In genomic region chr2:118031566-118031965, GRCh38 we compare ENCODE assay signal across 18 cellular contexts. TPM values are rescaled to one million over a fixed set of nuclear protein-coding genes. Genes with fewer than 3 reads are reported as not detected.
DNase-seq lines count a peak whose midpoint lies in the region; ATAC-seq, FAIRE-seq and TF ChIP-seq lines count a peak whose summit lies in the region.
"Had no signal": no experiment of that assay in that cellular context is flagged by ENCODE, and none has a peak within 500 bp of the region (broad histone marks: within the 10 kb centered on the region; RNA-seq: fewer than 3 reads in every experiment).

No MANE protein-coding gene starts in this region.

- CTCF ChIA-PET in GM12878 (lab: Yijun Ruan, JAX) = interaction anchor here (1.4 to 8.0 kb wide), 9 partner anchors 8 to 824 kb away, joined by 4 to 143 read pairs (median 10); partner anchors contain the start of gene DDX18

- no peaks in the 10 kb centered on the region for H4K20me1 ChIP-seq in GM12878 (ENCODE audit: control insufficient read depth, insufficient read depth)

- H3K36me3 ChIP-seq in GM12878 (ENCODE audit: control insufficient read depth in 2 of 2, insufficient read depth in 2 of 2, low read length in 1 of 2) (no peaks in the 10 kb centered on the region), left lung (no peaks in the 10 kb centered on the region), WERI-Rb-1 (no peaks in the 10 kb centered on the region), heart left ventricle (no peaks in the 10 kb centered on the region)
- H3K36me3 ChIP-seq: BE2C had no signal

- H3K27me3 ChIP-seq in GM12878 (replicated peaks in 1 of 2; ENCODE audit: control insufficient read depth in 2 of 2, insufficient read depth in 2 of 2, low read length in 1 of 2) (no peaks in the 10 kb centered on the region), left lung (peaks cover 0 to 29% of the 10 kb centered on the region in 2 donors), WERI-Rb-1 (ENCODE audit: insufficient read depth, low read depth, severe bottlenecking) (peaks cover 81% of the 10 kb centered on the region), heart left ventricle (peaks cover 0 to 33% (median 8%) of the 10 kb centered on the region in 9 donors)
- H3K27me3 ChIP-seq: BE2C had no signal

- no TSS peak for BruUV-seq in GM12878 (replicated peaks; lab: Mats Ljungman, UMichigan)

- H3K9ac ChIP-seq in GM12878 (ENCODE audit: control insufficient read depth, insufficient read depth, low read length) = no peak overlapping the region

- H3K27ac ChIP-seq in GM12878 (ENCODE audit: control insufficient read depth, insufficient read depth) (no peak overlapping the region), left lung (no peak overlapping the region), WERI-Rb-1 (no peak overlapping the region), heart left ventricle (no peak overlapping the region)

- H2AFZ ChIP-seq in GM12878 (ENCODE audit: control insufficient read depth, low read depth, low read length) = no peak overlapping the region

- no peak for TF ChIP-seq RAD21 in GM12878 (IDR thresholded peaks at IDR 0.05; ENCODE audit: insufficient read depth, low read depth, low read length)

- H3K4me3 ChIP-seq in GM12878 (no peak overlapping the region), left lung (no peak overlapping the region), WERI-Rb-1 (ENCODE audit: low read depth, low read length) (no peak overlapping the region), heart left ventricle (no peak overlapping the region)

- no peak for TF ChIP-seq EP300 in GM12878 (IDR thresholded peaks at IDR 0.05; ENCODE audit: borderline replicate concordance in 1 of 2, control insufficient read depth in 1 of 2, low read depth in 2 of 2, low read length in 2 of 2)

- no peaks in the 10 kb centered on the region for H3K4me1 ChIP-seq in GM12878 (ENCODE audit: control insufficient read depth, insufficient read depth, low read length)
- no peaks in the 10 kb centered on the region for H3K4me1 ChIP-seq in left lung
- H3K4me1 ChIP-seq in heart left ventricle = no peaks in the 10 kb centered on the region
- H3K4me1 ChIP-seq: BE2C had no signal

- H3K9me3 ChIP-seq in GM12878 (replicated peaks; ENCODE audit: control insufficient read depth, insufficient read depth, low read length) (peaks cover 2% of the 10 kb centered on the region; the same call in 1 of the 3 replicates), left lung (peaks cover 0 to 3% of the 10 kb centered on the region in 2 donors), WERI-Rb-1 (ENCODE audit: severe bottlenecking) (no peaks in the 10 kb centered on the region), heart left ventricle (peaks cover 0 to 13% (median 0%) of the 10 kb centered on the region in 12 donors)
- H3K9me3 ChIP-seq: BE2C had no signal

- no peak for FAIRE-seq in GM12878 (lab: Jason Lieb, UNC)
- FAIRE-seq: A204.1, H1 had no signal

- no peak overlapping the region for H3K4me2 ChIP-seq in GM12878 (ENCODE audit: control insufficient read depth, insufficient read depth)

- TF ChIP-seq POLR2A in GM12878 (IDR thresholded peaks at IDR 0.05; ENCODE audit: low read depth, low read length) = no peak
- TF ChIP-seq POLR2A in heart left ventricle (IDR thresholded peaks at IDR 0.05) = no peak

- peak; percentile 41 for DNase-seq in MV-4-11 (lab: John Stamatoyannopoulos, UW)
- no peak for DNase-seq in GM12878 (ENCODE audit: low read depth, low spot score)
- DNase-seq in left lung = no peak
- DNase-seq in WERI-Rb-1 = no peak
- DNase-seq in HCEC 1CT = no peak
- no peak for DNase-seq in heart left ventricle
- DNase-seq: ACHN; BE2C; CD4-positive, CD25-positive, alpha-beta regulatory T cell; CD8-positive, alpha-beta memory T cell; COR-L47; DMS 273 treated with DMSO at 0.1 percent for 48 hours; DMS53; DND-41; EL had no signal

- ATAC-seq in GM18868 (IDR thresholded peaks at IDR 0.05; ENCODE audit: unreplicated experiment) = peak; percentile 55
- no peak for ATAC-seq in GM12878
- ATAC-seq in left lung = no peak
- no peak for ATAC-seq in heart left ventricle

- TF ChIP-seq CTCF in GM12878 (IDR thresholded peaks at IDR 0.05 in 2 of 3, conservative IDR thresholded peaks at IDR 0.05 in 1 of 3; ENCODE audit: control insufficient read depth in 2 of 3, extremely low read depth in 1 of 3, insufficient read depth in 1 of 3, low read depth in 3 of 3, low read length in 3 of 3) (no peak), left lung (IDR thresholded peaks at IDR 0.05) (no peak), WERI-Rb-1 (IDR thresholded peaks at IDR 0.05; ENCODE audit: low read depth, low read length) (no peak), heart left ventricle (IDR thresholded peaks at IDR 0.05) (no peak)

- POLR2A ChIA-PET in GM12878 (lab: Charles Lee) = no interaction called here

- in situ Hi-C loops in GM12878 (cut with MboI) = loop anchor here (25.0 kb wide), 1 partner anchor 831 kb away; no protein-coding TSS in a partner anchor

- RAD21 ChIA-PET in GM12878 (lab: Charles Lee; ENCODE audit: unreplicated experiment) = no interaction called here

- SMC1A ChIA-PET in GM12878 (lab: Charles Lee; ENCODE audit: uncharacterized antibody, unreplicated experiment) = interaction anchor here (1.7 to 5.8 kb wide), 3 partner anchors 15 to 29 kb away, joined by 4 to 64 read pairs (median 39); no protein-coding TSS in a partner anchor

- H3K79me2 ChIP-seq in GM12878 (ENCODE audit: control insufficient read depth, insufficient read depth, low read length) = no peaks in the 10 kb centered on the region

- intact Hi-C loops in GM12878 (cut with micrococcal nuclease; ENCODE audit: unreplicated experiment) (loop anchor here (5.0 kb wide), 1 partner anchor 836 kb away; no protein-coding TSS in a partner anchor), left lung (cut with DNase I) (no loop called here), heart left ventricle (cut with DNase I) (loop anchor here in 2 of 10 donors (5.0 kb wide), 2 partner anchors 831 to 836 kb away; no protein-coding TSS in a partner anchor)

TF ChIP-seq in GM12878, 131 proteins besides CTCF, POLR2A, EP300 and RAD21 (continues in another document):
- TF ChIP-seq SPI1 (IDR thresholded peaks at IDR 0.05; ENCODE audit: borderline replicate concordance, insufficient read depth, low read depth, low read length) = peak; percentile 45; the same call in 1 of the 2 replicates

RNA-seq across cellular contexts. Expression of gene CCDC93, which starts 17.7 kb away (rescaled TPM):
- total RNA-seq in GM12878 (2013; cell fraction: nucleolus; rRNA removed) = 95.8 and 133 TPM in 2 replicates
- 13.8 and 18.1 TPM in 2 replicates for total RNA-seq in GM12878 (2014; rRNA removed)
- 16.3 and 17.4 TPM in 2 replicates for total RNA-seq in GM12878 (2014; rRNA removed; fragmentation: Illumina TruSeq; extraction: Trizol)
- 15.8 and 17.1 TPM in 2 replicates for total RNA-seq in GM12878 (2021)
- polyA plus RNA-seq in GM12878 (2011; ENCODE audit: low read depth) = 8.9 TPM
- 27.2 and 27.6 TPM in 2 replicates for polyA plus RNA-seq in GM12878 (2011; rRNA removed)
- 12.7 and 15.6 TPM in 2 replicates for polyA plus RNA-seq in GM12878 (2011; cell fraction: cytosol; rRNA removed)
- polyA plus RNA-seq in GM12878 (2011; cell fraction: nucleus; rRNA removed) = 105 and 122 TPM in 2 replicates
- 9.5 and 12.9 TPM in 2 replicates for polyA plus RNA-seq in GM12878 (2012)
- polyA plus RNA-seq in GM12878 (2014; fragmentation: Illumina TruSeq; extraction: Trizol) = 14.3 and 20.7 TPM in 2 replicates
- 1 to 10 TPM; 3.6 to 4.0 TPM for polyA plus RNA-seq in GM12878 (2014; fragmentation: Nextera tagmentation; extraction: Ambion mirVana)
- 12.2 and 14.4 TPM in 2 replicates for polyA plus RNA-seq in GM12878 (2014; rRNA removed)
- polyA plus RNA-seq in GM12878 (2016; fragmentation: Nextera tagmentation; extraction: Ambion mirVana) = 10 to 100 TPM; 11.3 to 13.1 TPM
- 22.3 and 25.7 TPM in 2 replicates for polyA minus RNA-seq in GM12878 (2011; rRNA and poly(A)+ RNA removed)
- 4.5 and 5.3 TPM in 2 replicates for polyA minus RNA-seq in GM12878 (2011; cell fraction: cytosol; rRNA and poly(A)+ RNA removed)
- 56.3 and 72.3 TPM in 2 replicates for polyA minus RNA-seq in GM12878 (2011; cell fraction: nucleus; rRNA and poly(A)+ RNA removed)
- total RNA-seq in left lung = 10 to 100 TPM; 30.2 to 49.0 TPM
- total RNA-seq in heart left ventricle = 10 to 100 TPM; 15.6 to 47.6 (median 32.3) TPM
- polyA plus RNA-seq in heart left ventricle = 10 to 100 TPM; 11.0 to 17.6 TPM

RNA-seq across cellular contexts. Expression of gene INSIG2, which starts 56.7 kb away (rescaled TPM):
- total RNA-seq in GM12878 (2013; cell fraction: nucleolus; rRNA removed) = 103 and 109 TPM in 2 replicates
- total RNA-seq in GM12878 (2014; rRNA removed) (4.9 and 6.4 TPM in 2 replicates), GM12878 (2014; rRNA removed; fragmentation: Illumina TruSeq; extraction: Trizol) (4.9 and 5.4 TPM in 2 replicates), GM12878 (2021) (9.3 and 9.7 TPM in 2 replicates), left lung (10 to 100 TPM; 31.5 to 35.4 TPM), heart left ventricle (10 to 100 TPM in 7 of 9 donors, 1 to 10 TPM in 2; 9.1 to 16.4 (median 13.7) TPM)
- 24.6 TPM for polyA plus RNA-seq in GM12878 (2011; ENCODE audit: low read depth)
- polyA plus RNA-seq in GM12878 (2011; rRNA removed) (92.7 and 119 TPM in 2 replicates), GM12878 (2014; fragmentation: Illumina TruSeq; extraction: Trizol) (8.7 and 11.2 TPM in 2 replicates), GM12878 (2014; fragmentation: Nextera tagmentation; extraction: Ambion mirVana) (10 to 100 TPM; 14.2 to 15.6 TPM), GM12878 (2014; rRNA removed) (9.1 and 10.0 TPM in 2 replicates), GM12878 (2016; fragmentation: Nextera tagmentation; extraction: Ambion mirVana) (10 to 100 TPM; 19.0 to 21.7 TPM), heart left ventricle (10 to 100 TPM in 1 of 2 donors, 1 to 10 TPM in 1; 6.5 to 14.6 TPM)
- polyA plus RNA-seq in GM12878 (2011; cell fraction: cytosol; rRNA removed) = 23.0 and 39.4 TPM in 2 replicates
- 26.6 and 39.5 TPM in 2 replicates for polyA plus RNA-seq in GM12878 (2011; cell fraction: nucleus; rRNA removed)
- polyA plus RNA-seq in GM12878 (2012) = 33.5 and 66.6 TPM in 2 replicates
- polyA minus RNA-seq in GM12878 (2011; rRNA and poly(A)+ RNA removed) = 37.0 and 57.6 TPM in 2 replicates
- 14.3 and 19.6 TPM in 2 replicates for polyA minus RNA-seq in GM12878 (2011; cell fraction: cytosol; rRNA and poly(A)+ RNA removed)
- polyA minus RNA-seq in GM12878 (2011; cell fraction: nucleus; rRNA and poly(A)+ RNA removed) = 28.3 and 35.3 TPM in 2 replicates
